In the genomic region with DNA sequence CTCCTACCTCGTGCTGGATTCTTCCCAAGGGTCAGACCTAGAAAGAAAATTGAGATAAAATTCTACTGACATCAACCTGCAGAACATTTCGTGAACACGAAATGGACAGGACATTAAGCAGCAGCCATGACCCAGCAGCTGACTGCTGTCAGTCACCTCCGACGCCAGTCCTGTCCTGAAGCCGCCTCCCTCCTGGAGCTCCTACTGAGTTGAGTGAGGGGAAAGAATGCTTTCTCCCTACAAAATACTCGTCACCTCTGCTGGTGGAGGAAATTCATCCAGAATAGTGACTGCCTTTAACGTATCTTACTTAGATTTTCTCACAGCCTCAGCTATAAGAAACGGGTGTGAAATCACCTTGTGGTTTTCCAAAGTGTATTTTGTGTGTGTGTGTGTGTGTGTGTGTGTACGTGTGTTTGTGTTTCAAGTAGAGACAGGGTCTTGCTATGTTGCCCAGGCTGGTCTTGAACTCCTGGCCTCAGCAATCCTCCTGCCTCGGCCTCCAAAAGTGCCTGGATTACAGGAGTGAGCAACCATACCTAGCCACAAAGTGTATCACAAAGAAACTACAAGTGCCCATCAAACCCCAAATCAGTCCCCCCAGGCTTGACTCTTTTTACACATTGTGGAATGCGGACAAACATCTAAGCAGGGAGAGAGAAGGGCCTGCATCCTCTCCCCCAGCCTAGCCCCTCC, we compare ENCODE assay signal across 2 cellular contexts.
A peak's percentile ranks its signal among the peaks of the same experiment; 100 is the strongest.
TF ChIP-seq lines count a peak whose summit lies in the region.

No MANE protein-coding gene starts in this region.

TF ChIP-seq in HEK293T, 16 proteins besides CTCF, POLR2A, EP300 and RAD21:
- no peak for TF ChIP-seq TARDBP (IDR thresholded peaks at IDR 0.05)
- TF ChIP-seq, protein P1, sequence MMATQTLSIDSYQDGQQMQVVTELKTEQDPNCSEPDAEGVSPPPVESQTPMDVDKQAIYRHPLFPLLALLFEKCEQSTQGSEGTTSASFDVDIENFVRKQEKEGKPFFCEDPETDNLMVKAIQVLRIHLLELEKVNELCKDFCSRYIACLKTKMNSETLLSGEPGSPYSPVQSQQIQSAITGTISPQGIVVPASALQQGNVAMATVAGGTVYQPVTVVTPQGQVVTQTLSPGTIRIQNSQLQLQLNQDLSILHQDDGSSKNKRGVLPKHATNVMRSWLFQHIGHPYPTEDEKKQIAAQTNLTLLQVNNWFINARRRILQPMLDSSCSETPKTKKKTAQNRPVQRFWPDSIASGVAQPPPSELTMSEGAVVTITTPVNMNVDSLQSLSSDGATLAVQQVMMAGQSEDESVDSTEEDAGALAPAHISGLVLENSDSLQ (IDR thresholded peaks at IDR 0.05) = 0 out of 2 replicates have a peak, but pooled peaks have one; percentile 6

TF ChIP-seq in H1, 55 proteins besides CTCF, POLR2A, EP300 and RAD21:
- TF ChIP-seq KDM5A (IDR thresholded peaks at IDR 0.05; ENCODE audit: low read length) (no peak), RXRA (IDR thresholded peaks at IDR 0.05; ENCODE audit: insufficient read depth, low read depth, low read length) (no peak), SAP30 (IDR thresholded peaks at IDR 0.05; ENCODE audit: insufficient read depth, insufficient replicate concordance, low read length) (no peak), GABPA (IDR thresholded peaks at IDR 0.05; ENCODE audit: borderline replicate concordance, insufficient read depth, low read length) (no peak), KDM1A (IDR thresholded peaks at IDR 0.05; ENCODE audit: borderline replicate concordance, low read length) (peak; percentile 40; the same call in 1 of the 2 replicates)
